Comparison of ENCODE assay signal across 8 cellular contexts in the genomic region with DNA sequence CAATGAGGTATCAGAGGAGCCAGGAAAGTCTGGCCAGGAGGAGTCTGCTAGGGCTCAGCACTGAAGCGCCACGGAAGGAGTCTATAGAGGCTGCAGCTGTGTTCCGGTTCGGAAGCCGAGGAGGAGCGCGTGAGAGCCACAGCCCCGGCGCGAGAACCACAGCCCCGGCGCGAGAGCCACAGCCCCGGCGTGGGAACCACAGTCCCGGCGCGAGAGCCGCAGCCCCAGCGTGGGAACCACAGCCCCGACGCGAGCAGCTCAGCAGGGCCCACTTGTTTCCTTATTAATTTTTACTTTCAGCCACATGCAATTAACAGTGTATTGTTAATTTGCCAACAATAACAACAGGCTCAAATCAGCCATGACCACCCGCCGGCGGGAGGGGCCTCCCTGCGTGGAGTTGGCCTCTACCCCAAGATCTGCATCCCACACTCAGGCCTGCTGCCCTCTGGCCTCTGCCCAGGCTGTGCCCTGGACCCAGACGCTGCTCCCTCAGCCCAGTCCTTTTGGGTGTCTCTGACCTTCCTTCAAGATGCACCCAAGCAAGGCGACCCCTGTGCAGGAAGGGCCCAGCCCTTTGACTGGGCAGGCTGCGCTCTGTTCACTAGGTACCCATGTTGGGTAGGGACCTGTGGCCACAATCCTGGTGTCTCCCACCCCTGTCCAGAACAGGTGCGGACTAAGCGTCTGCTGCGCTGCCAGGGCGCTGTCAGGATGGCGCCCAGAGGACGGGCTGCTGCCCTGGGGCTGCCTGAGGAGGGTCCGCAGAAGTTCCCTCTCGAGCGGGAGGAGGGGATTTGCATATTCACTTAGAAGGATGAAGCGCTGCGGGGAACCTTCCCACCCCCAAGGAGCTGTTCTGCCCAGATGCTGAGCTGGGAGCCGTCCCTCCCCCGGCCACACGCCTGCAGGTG.
DNase-seq lines count a peak whose midpoint lies in the region; ATAC-seq and TF ChIP-seq lines count a peak whose summit lies in the region.

No MANE protein-coding gene starts in this region.

- H3K9me3 ChIP-seq in CD4-positive, CD25-positive, alpha-beta regulatory T cell (ENCODE audit: control insufficient read depth in 2 of 2, low read length in 2 of 2), result peaks cover 0 to 12% of the 10 kb centered on the region in 2 experiments
- no peaks in the 10 kb centered on the region for H3K9me3 ChIP-seq in mucosa of descending colon

- no peak overlapping the region for H3K4me3 ChIP-seq in CD4-positive, CD25-positive, alpha-beta regulatory T cell (ENCODE audit: low read depth, low read length)
- H3K4me3 ChIP-seq in mucosa of descending colon, result no peak overlapping the region

- peak in 1 of 2 donors; percentile 46 for ATAC-seq in CD4-positive, CD25-positive, alpha-beta regulatory T cell (ENCODE audit: low read depth in 2 of 2)
- ATAC-seq in activated naive CD4-positive, alpha-beta T cell treated with anti-CD3 and anti-CD28 coated beads, Interleukin-2, amount 50 U/mL, for 72 hours, result peak; percentile 11 to 59
- ATAC-seq in mucosa of descending colon (peak; percentile 35), HG03196 (IDR thresholded peaks at IDR 0.05; ENCODE audit: unreplicated experiment) (no peak), HG03457 (IDR thresholded peaks at IDR 0.05; ENCODE audit: unreplicated experiment) (no peak)

- peaks cover 4% of the 10 kb centered on the region for H3K36me3 Mint-ChIP-seq in CD4-positive, CD25-positive, alpha-beta regulatory T cell
- H3K36me3 Mint-ChIP-seq in IgD-negative memory B cell, result no peaks in the 10 kb centered on the region
- H3K36me3 Mint-ChIP-seq in activated naive CD4-positive, alpha-beta T cell treated with anti-CD3 and anti-CD28 coated beads, Interleukin-2, amount 50 U/mL, for 72 hours, result peaks cover 9 to 13% of the 10 kb centered on the region in 2 donors

- H3K27me3 Mint-ChIP-seq in CD4-positive, CD25-positive, alpha-beta regulatory T cell, result peaks cover 34% of the 10 kb centered on the region
- peaks cover 18% of the 10 kb centered on the region for H3K27me3 Mint-ChIP-seq in IgD-negative memory B cell

- peaks cover 0 to 15% (median 3%) of the 10 kb centered on the region in 7 donors for H3K9me3 Mint-ChIP-seq in CD4-positive, CD25-positive, alpha-beta regulatory T cell
- H3K9me3 Mint-ChIP-seq in IgD-negative memory B cell, result peaks cover 4 to 12% (median 7%) of the 10 kb centered on the region in 3 donors
- no peaks in the 10 kb centered on the region for H3K9me3 Mint-ChIP-seq in activated naive CD4-positive, alpha-beta T cell treated with anti-CD3 and anti-CD28 coated beads, Interleukin-2, amount 50 U/mL, for 72 hours

- peaks cover 2% of the 10 kb centered on the region for H3K27me3 ChIP-seq in CD4-positive, CD25-positive, alpha-beta regulatory T cell (ENCODE audit: control insufficient read depth, insufficient read depth, low read length)

- H3K4me3 Mint-ChIP-seq in CD4-positive, CD25-positive, alpha-beta regulatory T cell, result peak overlapping the region in 3 of 4 donors; percentile 58 to 74 (median 68)
- H3K4me3 Mint-ChIP-seq in IgD-negative memory B cell, result peak overlapping the region; percentile 44 to 93 (median 70)

- peak in 2 of 3 donors; percentile 11 to 14 for DNase-seq in CD4-positive, CD25-positive, alpha-beta regulatory T cell
- DNase-seq in activated naive CD4-positive, alpha-beta T cell treated with anti-CD3 and anti-CD28 coated beads, Interleukin-2, amount 50 U/mL, for 72 hours (ENCODE audit: low spot score in 2 of 2), result no peak
- DNase-seq in mucosa of descending colon (peak in 1 of 3 donors; percentile 6), RKO (ENCODE audit: low spot score) (no peak), HK-2 (ENCODE audit: unreplicated experiment) (no peak)

- H3K27ac Mint-ChIP-seq in CD4-positive, CD25-positive, alpha-beta regulatory T cell, result no peak overlapping the region
- peak overlapping the region in 2 of 3 donors; percentile 67 to 89 for H3K27ac Mint-ChIP-seq in IgD-negative memory B cell
- H3K27ac Mint-ChIP-seq in activated naive CD4-positive, alpha-beta T cell treated with anti-CD3 and anti-CD28 coated beads, Interleukin-2, amount 50 U/mL, for 72 hours, result no peak overlapping the region

- TF ChIP-seq CTCF in mucosa of descending colon (IDR thresholded peaks at IDR 0.05), result no peak

- peaks cover 14% of the 10 kb centered on the region for H3K4me1 ChIP-seq in CD4-positive, CD25-positive, alpha-beta regulatory T cell (ENCODE audit: control insufficient read depth, insufficient read depth, low read length, poor library complexity, severe bottlenecking)
- H3K4me1 ChIP-seq in mucosa of descending colon (ENCODE audit: low read depth), result no peaks in the 10 kb centered on the region

- H3K36me3 ChIP-seq in CD4-positive, CD25-positive, alpha-beta regulatory T cell (ENCODE audit: control insufficient read depth, insufficient read depth, low read length), result no peaks in the 10 kb centered on the region
- no peaks in the 10 kb centered on the region for H3K36me3 ChIP-seq in mucosa of descending colon (ENCODE audit: low read depth)

- H3K4me1 Mint-ChIP-seq in CD4-positive, CD25-positive, alpha-beta regulatory T cell, result peaks cover 0 to 15% (median 10%) of the 10 kb centered on the region in 4 donors
- H3K4me1 Mint-ChIP-seq in IgD-negative memory B cell, result peaks cover 4 to 9% (median 8%) of the 10 kb centered on the region in 3 donors

- intact Hi-C loops in mucosa of descending colon (cut with DNase I, micrococcal nuclease), result no loop called here

- no peak overlapping the region for H3K27ac ChIP-seq in CD4-positive, CD25-positive, alpha-beta regulatory T cell (ENCODE audit: insufficient read depth, low read length, poor library complexity, severe bottlenecking)

Comparison
In these comparisons a context has a peak if more than half of its experiments do, and no peak if none do; other contexts are left out.
1. ATAC-seq: peak in activated naive CD4-positive, alpha-beta T cell treated with anti-CD3 and anti-CD28 coated beads, Interleukin-2, amount 50 U/mL, for 72 hours (2 of 2) and mucosa of descending colon (single experiment); none in HG03196 (single experiment) and HG03457 (single experiment).
2. DNase-seq: peak in CD4-positive, CD25-positive, alpha-beta regulatory T cell (2 of 3); none in activated naive CD4-positive, alpha-beta T cell treated with anti-CD3 and anti-CD28 coated beads, Interleukin-2, amount 50 U/mL, for 72 hours (0 of 2), RKO (single experiment) and HK-2 (single experiment).
3. H3K27ac Mint-ChIP-seq: peak in IgD-negative memory B cell (2 of 3); none in CD4-positive, CD25-positive, alpha-beta regulatory T cell (0 of 3) and activated naive CD4-positive, alpha-beta T cell treated with anti-CD3 and anti-CD28 coated beads, Interleukin-2, amount 50 U/mL, for 72 hours (0 of 2).